In genomic region chr14:96281486-96281885, GRCh38 we compare ENCODE assay signal across 2 cellular contexts.
TF ChIP-seq lines count a peak whose summit lies in the region.

No MANE protein-coding gene starts in this region.

TF ChIP-seq in HEK293, 187 proteins besides CTCF, POLR2A, EP300 and RAD21:
- TF ChIP-seq ZNF654 (tag by site-specific recombination; IDR thresholded peaks at IDR 0.05; ENCODE audit: low read depth) (0 out of 2 replicates have a peak, but pooled peaks have one; percentile 19), ZNF169 (tag by site-specific recombination; IDR thresholded peaks at IDR 0.05) (no peak)
TF ChIP-seq in HEK293: peak in this region for 1.

TF ChIP-seq in HepG2, 621 proteins besides CTCF, POLR2A, EP300 and RAD21:
- TF ChIP-seq MED1 (CRISPR knock-in tag; IDR thresholded peaks at IDR 0.05) (no peak), STAG1 (CRISPR knock-in tag; IDR thresholded peaks at IDR 0.05) (peak; percentile 24)
